ENCODE assay signal across 18 cellular contexts in the genomic region with DNA sequence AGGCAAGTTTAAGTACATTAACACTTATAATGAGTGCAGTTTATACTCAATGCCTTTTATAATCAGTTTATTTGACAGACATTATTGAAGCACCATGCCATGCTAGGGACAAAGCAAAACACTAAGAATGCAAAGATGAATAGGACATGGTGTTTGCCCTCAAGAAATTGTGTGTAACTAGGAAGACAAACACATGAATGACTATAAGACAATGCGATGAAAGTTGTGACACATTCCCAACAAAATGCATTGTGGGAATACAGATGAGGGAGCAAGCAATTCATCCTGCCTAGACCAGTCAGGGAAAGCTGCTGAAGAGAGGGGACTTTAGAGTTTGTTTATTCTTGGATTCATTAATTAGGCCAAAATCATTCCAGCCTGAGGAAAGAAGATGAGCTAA.
"Had no signal": no experiment of that assay in that cellular context is flagged by ENCODE, and none has a peak within 500 bp of the region (broad histone marks: within the 10 kb centered on the region; RNA-seq: fewer than 3 reads in every experiment).

No MANE protein-coding gene starts in this region.

- ATAC-seq: heart left ventricle; left lobe of liver; natural killer cell; sciatic nerve; stimulated activated naive B cell treated with anti-CD40 and anti-IgM and Interleukin-4, amounts not matched to agents 10 μg/mL and 1 μg/mL and 100 μg/mL, for 72 hours had no signal

- H3K27me3 ChIP-seq: dorsolateral prefrontal cortex, esophagus squamous epithelium, heart left ventricle, stomach had no signal

- H3K4me1 ChIP-seq: heart left ventricle, stomach had no signal

- H3K4me3 Mint-ChIP-seq: mesothelial cell of epicardium; natural killer cell; neural crest cell; stimulated activated naive B cell treated with anti-CD40 and anti-IgM and Interleukin-4, amounts not matched to agents 10 μg/mL and 1 μg/mL and 100 μg/mL, for 72 hours had no signal

- H3K27me3 Mint-ChIP-seq: stimulated activated naive B cell treated with anti-CD40 and anti-IgM and Interleukin-4, amounts not matched to agents 10 μg/mL and 1 μg/mL and 100 μg/mL, for 72 hours had no signal

- H3K4me1 Mint-ChIP-seq: natural killer cell; stimulated activated naive B cell treated with anti-CD40 and anti-IgM and Interleukin-4, amounts not matched to agents 10 μg/mL and 1 μg/mL and 100 μg/mL, for 72 hours had no signal

- H3K27ac Mint-ChIP-seq: mesothelial cell of epicardium; natural killer cell; stimulated activated naive B cell treated with anti-CD40 and anti-IgM and Interleukin-4, amounts not matched to agents 10 μg/mL and 1 μg/mL and 100 μg/mL, for 72 hours had no signal

- DNase-seq: dorsolateral prefrontal cortex; effector CD8-positive, alpha-beta T cell; esophagus squamous epithelium; foreskin melanocyte; heart left ventricle; hippocampal formation; natural killer cell; posterior cingulate gyrus; stimulated activated CD4-positive, alpha-beta T cell treated with anti-CD3 and anti-CD28 coated beads, Interleukin-2, amount 100 ng/mL, for 24 hours; stimulated activated CD4-positive, alpha-beta T cell treated with anti-CD3 and anti-CD28 coated beads, Interleukin-4, amount 100 ng/mL, for 4 hours; stimulated activated naive B cell treated with anti-CD40 and anti-IgM and Interleukin-4, amounts not matched to agents 10 μg/mL and 1 μg/mL and 100 μg/mL, for 72 hours; stomach; substantia nigra had no signal

- H3K4me3 ChIP-seq: coronary artery, dorsolateral prefrontal cortex, esophagus squamous epithelium, heart left ventricle, stomach had no signal

- H3K9me3 ChIP-seq: esophagus squamous epithelium, heart left ventricle, stomach had no signal

- H3K36me3 Mint-ChIP-seq: mesothelial cell of epicardium; natural killer cell; stimulated activated naive B cell treated with anti-CD40 and anti-IgM and Interleukin-4, amounts not matched to agents 10 μg/mL and 1 μg/mL and 100 μg/mL, for 72 hours had no signal

- H3K36me3 ChIP-seq: esophagus squamous epithelium, heart left ventricle, stomach had no signal

- H3K27ac ChIP-seq: coronary artery, dorsolateral prefrontal cortex, esophagus squamous epithelium, heart left ventricle, stomach had no signal
